9 cellular contexts compared by ENCODE assay signal in genomic region chr5:153965102-153965645, GRCh38.
DNase-seq lines count a peak whose midpoint lies in the region; ATAC-seq, FAIRE-seq and TF ChIP-seq lines count a peak whose summit lies in the region.
"Had no signal": no experiment of that assay in that cellular context is flagged by ENCODE, and none has a peak within 500 bp of the region (broad histone marks: within the 10 kb centered on the region; RNA-seq: fewer than 3 reads in every experiment).

No MANE protein-coding gene starts in this region.

- H3K36me3 Mint-ChIP-seq in nephron (ENCODE audit: low read depth): no peaks in the 10 kb centered on the region

- TF ChIP-seq POLR2A in GM12892 (IDR thresholded peaks at IDR 0.05; ENCODE audit: low read depth, low read length): no peak

- H3K9me3 Mint-ChIP-seq in nephron: no peaks in the 10 kb centered on the region

- H3K4me1 Mint-ChIP-seq in nephron: peaks cover 2% of the 10 kb centered on the region

- peak; percentile 92 for FAIRE-seq in GM12892 (lab: Jason Lieb, UNC)

- H3K27me3 Mint-ChIP-seq in nephron (ENCODE audit: low read depth): no peaks in the 10 kb centered on the region

- peak; percentile 96 for TF ChIP-seq CTCF in AG09319 (IDR thresholded peaks at IDR 0.05; ENCODE audit: low read depth, low read length)
- peak; percentile 95 for TF ChIP-seq CTCF in fibroblast of mammary gland (conservative IDR thresholded peaks at IDR 0.05; ENCODE audit: control insufficient read depth, insufficient read depth, low read depth, low read length)
- TF ChIP-seq CTCF in nephron (IDR thresholded peaks at IDR 0.05; ENCODE audit: unreplicated experiment in 3 of 3): peak; percentile 92 to 97 (median 94)

- peak overlapping the region in 2 of 3 experiments; percentile 44 to 64 for H3K4me3 Mint-ChIP-seq in nephron

- no peak for DNase-seq in AG09319 (ENCODE audit: extremely low read depth, low read depth)
- DNase-seq in GM12892 (ENCODE audit: insufficient read length): peak; percentile 60
- peak; percentile 84 for DNase-seq in NCI-H2196 (lab: John Stamatoyannopoulos, UW; ENCODE audit: unreplicated experiment)
- peak; percentile 8 to 14 for DNase-seq in activated CD4-positive, alpha-beta T cell treated with anti-CD3 and anti-CD28 coated beads, Interleukin-2, amount 50 U/mL, for 4 hours
- DNase-seq in fibroblast of mammary gland (ENCODE audit: low read depth): peak; percentile 60
- DNase-seq in mesenteric fat pad (ENCODE audit: low spot score): no peak

- peak; percentile 83 for ATAC-seq in HG03066 (IDR thresholded peaks at IDR 0.05; ENCODE audit: low read depth, unreplicated experiment)

- H3K4me3 ChIP-seq in fibroblast of mammary gland (ENCODE audit: control insufficient read depth, low read depth, low read length): peak overlapping the region; percentile 20
- H3K4me3 ChIP-seq: SJSA1 had no signal

- no peak overlapping the region for H3K27ac Mint-ChIP-seq in nephron

Comparison
In these comparisons a context has a peak if more than half of its experiments do, and no peak if none do; other contexts are left out.
1. DNase-seq: peak in GM12892 (single experiment), NCI-H2196 (single experiment), activated CD4-positive, alpha-beta T cell treated with anti-CD3 and anti-CD28 coated beads, Interleukin-2, amount 50 U/mL, for 4 hours (2 of 2) and fibroblast of mammary gland (single experiment); none in AG09319 (single experiment) and mesenteric fat pad (single experiment).
2. Peak in every context shown above with its lines, with median percentiles within 50 percentile points of each other: CTCF ChIP-seq.